9 cellular contexts compared by ENCODE assay signal in genomic region chr6:84685983-84686584, GRCh38.
DNase-seq lines count a peak whose midpoint lies in the region; ATAC-seq and TF ChIP-seq lines count a peak whose summit lies in the region.
"Had no signal": no experiment of that assay in that cellular context is flagged by ENCODE, and none has a peak within 500 bp of the region (broad histone marks: within the 10 kb centered on the region; RNA-seq: fewer than 3 reads in every experiment).

No MANE protein-coding gene starts in this region.

- no peaks in the 10 kb centered on the region for H3K9me3 ChIP-seq in osteoblast (ENCODE audit: low read depth, low read length)

- no peaks in the 10 kb centered on the region for H4K20me1 ChIP-seq in osteoblast (ENCODE audit: insufficient read depth, low read length)

- TF ChIP-seq CTCF in C4-2B (conservative IDR thresholded peaks at IDR 0.05) (peak; percentile 81), fibroblast of pulmonary artery (IDR thresholded peaks at IDR 0.05; ENCODE audit: low read length, missing control alignments) (peak; percentile 54), osteoblast (IDR thresholded peaks at IDR 0.05; ENCODE audit: extremely low read depth, low read depth, low read length) (no peak)

- DNase-seq in NOMO-1 treated with DMSO at 0.1 percent for 48 hours (lab: John Stamatoyannopoulos, UW; ENCODE audit: unreplicated experiment) (peak; percentile 41), fibroblast of pulmonary artery (ENCODE audit: low read depth) (no peak), COLO668 (lab: John Stamatoyannopoulos, UW; ENCODE audit: unreplicated experiment) (no peak), osteoblast (ENCODE audit: insufficient read length, low spot score, missing footprints) (no peak)
- DNase-seq in effector CD8-positive, alpha-beta T cell (lab: John Stamatoyannopoulos, UW), result no peak
- DNase-seq: midbrain had no signal

- no peaks in the 10 kb centered on the region for H3K27me3 ChIP-seq in osteoblast (ENCODE audit: insufficient read depth, low read length)

- H3K4me3 ChIP-seq in fibroblast of pulmonary artery (replicated peaks; ENCODE audit: low read depth, low read length) (no peak overlapping the region), osteoblast (ENCODE audit: insufficient read depth, low read length) (no peak overlapping the region)

- H3K27ac ChIP-seq in C4-2B, result no peak overlapping the region
- no peak overlapping the region for H3K27ac ChIP-seq in osteoblast (ENCODE audit: low read depth, low read length)

- H3K36me3 ChIP-seq in osteoblast (ENCODE audit: insufficient read depth, low read length), result no peaks in the 10 kb centered on the region

- no peaks in the 10 kb centered on the region for H3K4me1 ChIP-seq in osteoblast (ENCODE audit: insufficient read depth, low read length)

- no peak overlapping the region for H3K4me2 ChIP-seq in osteoblast (ENCODE audit: insufficient read depth, low read length)

- no peak overlapping the region for H2AFZ ChIP-seq in osteoblast (ENCODE audit: low read length)

- peak; percentile 68 for ATAC-seq in GM21360 (IDR thresholded peaks at IDR 0.05; ENCODE audit: unreplicated experiment)
- no peak for ATAC-seq in GM19324 (IDR thresholded peaks at IDR 0.05; ENCODE audit: low FRiP score, unreplicated experiment)

- no peaks in the 10 kb centered on the region for H3K79me2 ChIP-seq in osteoblast (ENCODE audit: insufficient read depth, low read length)
